Comparison of ENCODE assay signal across 13 cellular contexts in genomic region chr1:7120863-7121621, GRCh38.
A peak's percentile ranks its signal among the peaks of the same experiment; 100 is the strongest.
DNase-seq lines count a peak whose midpoint lies in the region; ATAC-seq, FAIRE-seq and TF ChIP-seq lines count a peak whose summit lies in the region.
"Had no signal": no experiment of that assay in that cellular context is flagged by ENCODE, and none has a peak within 500 bp of the region (broad histone marks: within the 10 kb centered on the region; RNA-seq: fewer than 3 reads in every experiment).

No MANE protein-coding gene starts in this region.

- FAIRE-seq in frontal cortex (lab: Jason Lieb, UNC): no peak

- TF ChIP-seq CTCF in retinal pigment epithelial cell (conservative IDR thresholded peaks at IDR 0.05; ENCODE audit: low read depth, low read length): peak; percentile 52

- DNase-seq in NCI-H82 (lab: John Stamatoyannopoulos, UW): peak; percentile 25
- no peak for DNase-seq in NCI-H82 treated with DMSO at 0.1 percent for 48 hours (lab: John Stamatoyannopoulos, UW; ENCODE audit: unreplicated experiment)
- peak; percentile 48 for DNase-seq in M059J (ENCODE audit: low read depth)
- DNase-seq in cerebellum (ENCODE audit: low spot score): peak; percentile 36
- no peak for DNase-seq in retinal pigment epithelial cell (ENCODE audit: low read depth)
- no peak for DNase-seq in frontal cortex (ENCODE audit: low spot score in 2 of 2)
- no peak for DNase-seq in SIG-M5 treated with dmso at 0.1 percent for 504 hours (lab: John Stamatoyannopoulos, UW; ENCODE audit: unreplicated experiment)
- DNase-seq: ACHN; activated T-cell treated with anti-CD3 and anti-CD28 coated beads, Interleukin-2, amount 50 U/mL, for 24 hours; left lung; NCI-H446 treated with DMSO at 0.1 percent for 48 hours; SIG-M5 had no signal

- ATAC-seq in HG03097 (IDR thresholded peaks at IDR 0.05; ENCODE audit: low FRiP score, unreplicated experiment): no peak
- ATAC-seq: left lung had no signal

- no peak overlapping the region for H3K4me3 ChIP-seq in retinal pigment epithelial cell (ENCODE audit: low read length)
- H3K4me3 ChIP-seq: left lung had no signal

Comparison
In these comparisons a context has a peak if more than half of its experiments do, and no peak if none do; other contexts are left out.
1. DNase-seq: peak in NCI-H82 (single experiment), M059J (single experiment) and cerebellum (single experiment); none in NCI-H82 treated with DMSO at 0.1 percent for 48 hours (single experiment), retinal pigment epithelial cell (single experiment), frontal cortex (0 of 2) and SIG-M5 treated with dmso at 0.1 percent for 504 hours (single experiment).